ENCODE assay signal across 8 cellular contexts in genomic region chr11:61955416-61956135, GRCh38. TPM values are rescaled to one million over a fixed set of nuclear protein-coding genes. Genes with fewer than 3 reads are reported as not detected.
DNase-seq lines count a peak whose midpoint lies in the region; ATAC-seq and TF ChIP-seq lines count a peak whose summit lies in the region.

No MANE protein-coding gene starts in this region.

- no peaks in the 10 kb centered on the region for H3K9me3 Mint-ChIP-seq in T-cell

- WGBS in SK-N-SH (ENCODE audit: low lambda C conversion rate): 89% methylated on average over 45 of the region's 56 CpGs

- H3K27me3 Mint-ChIP-seq in T-cell: peaks cover 5 to 30% of the 10 kb centered on the region in 2 donors

- H3K4me2 ChIP-seq in osteoblast (ENCODE audit: insufficient read depth, low read length) (peak overlapping the region; percentile 85), SK-N-SH (no peak overlapping the region)

- H4K20me1 ChIP-seq in osteoblast (ENCODE audit: insufficient read depth, low read length): no peaks in the 10 kb centered on the region
- no peaks in the 10 kb centered on the region for H4K20me1 ChIP-seq in SK-N-SH (ENCODE audit: insufficient read depth)

- H3K9me2 ChIP-seq in SK-N-SH: no peaks in the 10 kb centered on the region

- H2AFZ ChIP-seq in osteoblast (ENCODE audit: low read length): peak overlapping the region; percentile 87
- no peak overlapping the region for H2AFZ ChIP-seq in SK-N-SH (ENCODE audit: low read depth)

- H3K27ac Mint-ChIP-seq in T-cell: no peak overlapping the region

- TF ChIP-seq RAD21 in SK-N-SH (IDR thresholded peaks at IDR 0.05; ENCODE audit: low read length): no peak

- H3K27me3 ChIP-seq in osteoblast (ENCODE audit: insufficient read depth, low read length) (no peaks in the 10 kb centered on the region), SK-N-SH (ENCODE audit: insufficient read depth) (no peaks in the 10 kb centered on the region)

- H3K9ac ChIP-seq in SK-N-SH: no peak overlapping the region

- POLR2A ChIA-PET in T-cell (lab: Charles Lee) (interaction anchor here in 1 of 2 donors (0.6 kb wide), 1 partner anchor 70 kb away, joined by 4 read pairs; no protein-coding TSS in a partner anchor), SK-N-SH (lab: Yijun Ruan, JAX) (interaction anchor here (4.1 kb wide), 1 partner anchor 12 kb away, joined by 17 read pairs; the partner anchor contains the start of gene FTH1)

- TF ChIP-seq CTCF in fibroblast of the aortic adventitia (IDR thresholded peaks at IDR 0.05; ENCODE audit: insufficient read depth, low read length) (no peak), osteoblast (IDR thresholded peaks at IDR 0.05; ENCODE audit: extremely low read depth, low read depth, low read length) (no peak), SK-N-SH (IDR thresholded peaks at IDR 0.05) (no peak)

- peak overlapping the region in 2 of 3 donors; percentile 31 to 55 for H3K4me3 Mint-ChIP-seq in T-cell

- CTCF ChIA-PET in T-cell (lab: Charles Lee): interaction anchor here in 1 of 2 donors (0.5 kb wide), 1 partner anchor 71 kb away, joined by 4 read pairs; no protein-coding TSS in a partner anchor
- CTCF ChIA-PET in SK-N-SH (lab: Yijun Ruan, JAX): interaction anchor here (1.0 to 1.3 kb wide), 3 partner anchors 9 to 126 kb away, joined by 4 to 5 read pairs (median 5); no protein-coding TSS in a partner anchor

- DNase-seq in COR-L47 (lab: John Stamatoyannopoulos, UW) (peak; percentile 58), T-cell (peak in 22 of 34 experiments; percentile 15 to 62 (median 38)), fibroblast of the aortic adventitia (ENCODE audit: low read depth) (no peak), osteoblast (ENCODE audit: insufficient read length, low spot score, missing footprints) (no peak), NCI-H187 treated with DMSO at 0.1 percent for 48 hours (lab: John Stamatoyannopoulos, UW) (no peak), SK-N-SH (no peak), GF-D8 (lab: John Stamatoyannopoulos, UW) (no peak), SHP77 treated with DMSO at 0.1 percent for 48 hours (lab: John Stamatoyannopoulos, UW) (no peak)

- H3K9me3 ChIP-seq in osteoblast (ENCODE audit: low read depth, low read length) (no peaks in the 10 kb centered on the region), SK-N-SH (no peaks in the 10 kb centered on the region)

- H3K4me3 ChIP-seq in fibroblast of the aortic adventitia (ENCODE audit: low read depth, low read length): peak overlapping the region; percentile 50
- peak overlapping the region; percentile 67 for H3K4me3 ChIP-seq in osteoblast (ENCODE audit: insufficient read depth, low read length)
- H3K4me3 ChIP-seq in SK-N-SH (ENCODE audit: low read depth in 2 of 2, low read length in 1 of 2): no peak overlapping the region

- H3K36me3 ChIP-seq in osteoblast (ENCODE audit: insufficient read depth, low read length) (peaks cover 3% of the 10 kb centered on the region), SK-N-SH (replicated peaks in 1 of 2; ENCODE audit: control insufficient read depth in 1 of 2, insufficient read depth in 2 of 2, low read length in 1 of 2) (no peaks in the 10 kb centered on the region)

- no peak for TF ChIP-seq EP300 in SK-N-SH (IDR thresholded peaks at IDR 0.05; ENCODE audit: borderline replicate concordance in 1 of 2, low read depth in 1 of 2, low read length in 1 of 2)

- H3K36me3 Mint-ChIP-seq in T-cell: no peaks in the 10 kb centered on the region

- peaks cover 0 to 9% (median 2%) of the 10 kb centered on the region in 3 donors for H3K4me1 Mint-ChIP-seq in T-cell

- H3K27ac ChIP-seq in osteoblast (ENCODE audit: low read depth, low read length) (peak overlapping the region; percentile 40), SK-N-SH (ENCODE audit: low read depth in 2 of 2, low read length in 1 of 2) (no peak overlapping the region)

- peaks cover 5% of the 10 kb centered on the region for H3K79me2 ChIP-seq in osteoblast (ENCODE audit: insufficient read depth, low read length)
- no peaks in the 10 kb centered on the region for H3K79me2 ChIP-seq in SK-N-SH (ENCODE audit: insufficient read depth)

- no peaks in the 10 kb centered on the region for H3F3A ChIP-seq in SK-N-SH (replicated peaks; ENCODE audit: insufficient read depth)

- peak; percentile 25 to 84 (median 78) for ATAC-seq in T-cell (replicated peaks in 1 of 4)

- peaks cover 14% of the 10 kb centered on the region for H3K4me1 ChIP-seq in osteoblast (ENCODE audit: insufficient read depth, low read length)
- no peaks in the 10 kb centered on the region; a peak in 2 of 4 replicates for H3K4me1 ChIP-seq in SK-N-SH (ENCODE audit: control insufficient read depth in 1 of 2, insufficient read depth in 2 of 2, low read depth in 1 of 2, low read length in 1 of 2)

TF ChIP-seq in SK-N-SH, 30 proteins besides CTCF, POLR2A, EP300 and RAD21:
- no peak for TF ChIP-seq GATA2 (CRISPR knock-in tag; IDR thresholded peaks at IDR 0.05)
- no peak for TF ChIP-seq SMC3 (IDR thresholded peaks at IDR 0.05; ENCODE audit: low read depth, low read length)
- no peak for TF ChIP-seq MEF2A (IDR thresholded peaks at IDR 0.05; ENCODE audit: borderline replicate concordance, low read depth)
- no peak for TF ChIP-seq ELF1 (IDR thresholded peaks at IDR 0.05)
- no peak for TF ChIP-seq EZH2phosphoT487 (IDR thresholded peaks at IDR 0.05; ENCODE audit: borderline replicate concordance, low read depth)
- no peak for TF ChIP-seq FOXM1 (IDR thresholded peaks at IDR 0.05; ENCODE audit: low read depth)
- no peak for TF ChIP-seq CHD2 (IDR thresholded peaks at IDR 0.05; ENCODE audit: low read length, partially characterized antibody)
- no peak for TF ChIP-seq RFX5 (IDR thresholded peaks at IDR 0.05; ENCODE audit: low read length)
TF ChIP-seq in SK-N-SH: peak in this region for 0.

RNA-seq across cellular contexts. Expression of gene BEST1, which starts 5.4 kb away (rescaled TPM):
- total RNA-seq in T-cell (under 1 TPM in 3 of 5 donors, not detected in 2; 0.07 to 0.23 (median 0.13) TPM), fibroblast of the aortic adventitia (ENCODE audit: low replicate concordance) (3.1 and 3.4 TPM in 2 replicates), osteoblast (5.6 and 8.0 TPM in 2 replicates)
- 0.30 and 0.47 TPM in 2 replicates for polyA plus RNA-seq in SK-N-SH (2012; rRNA removed)
- polyA plus RNA-seq in SK-N-SH (2012; cell fraction: cytosol; rRNA removed): 0.12 and 0.13 TPM in 2 replicates
- polyA plus RNA-seq in SK-N-SH (2012; cell fraction: nucleus; rRNA removed): 2.0 and 2.8 TPM in 2 replicates

RNA-seq across cellular contexts. Expression of gene FTH1, which starts 11.9 kb away (rescaled TPM):
- total RNA-seq in T-cell: 1,000 to 10,000 TPM in 2 of 5 donors, 100 to 1,000 TPM in 3; 575 to 1,574 (median 654) TPM
- total RNA-seq in fibroblast of the aortic adventitia (ENCODE audit: low replicate concordance): 1,813 and 2,631 TPM in 2 replicates
- 1,459 and 1,507 TPM in 2 replicates for total RNA-seq in osteoblast
- 879 and 1,229 TPM in 2 replicates for polyA plus RNA-seq in SK-N-SH (2012; rRNA removed)
- polyA plus RNA-seq in SK-N-SH (2012; cell fraction: cytosol; rRNA removed): 2,322 and 2,767 TPM in 2 replicates
- polyA plus RNA-seq in SK-N-SH (2012; cell fraction: nucleus; rRNA removed): 269 and 354 TPM in 2 replicates

RNA-seq across cellular contexts. Expression of gene RAB3IL1, which starts 38.2 kb away (rescaled TPM):
- total RNA-seq in T-cell (under 1 TPM in 2 of 5 donors, not detected in 3; 0.12 to 0.28 TPM), fibroblast of the aortic adventitia (ENCODE audit: low replicate concordance) (17.1 and 50.7 TPM in 2 replicates), osteoblast (15.9 and 20.3 TPM in 2 replicates)
- 9.8 and 10.2 TPM in 2 replicates for polyA plus RNA-seq in SK-N-SH (2012; rRNA removed)
- 4.8 and 7.2 TPM in 2 replicates for polyA plus RNA-seq in SK-N-SH (2012; cell fraction: cytosol; rRNA removed)
- polyA plus RNA-seq in SK-N-SH (2012; cell fraction: nucleus; rRNA removed): 14.6 and 16.0 TPM in 2 replicates

Comparison
In these comparisons a context has a peak if more than half of its experiments do, and no peak if none do; other contexts are left out.
1. DNase-seq: peak in COR-L47 (single experiment) and T-cell (22 of 34); none in fibroblast of the aortic adventitia (single experiment), osteoblast (single experiment), NCI-H187 treated with DMSO at 0.1 percent for 48 hours (single experiment), SK-N-SH (single experiment), GF-D8 (single experiment) and SHP77 treated with DMSO at 0.1 percent for 48 hours (single experiment).
2. H3K4me3 ChIP-seq: peak in fibroblast of the aortic adventitia (single experiment) and osteoblast (single experiment); none in SK-N-SH (0 of 2).
3. RNA of gene RAB3IL1, which starts 38.2 kb away (total RNA-seq): 17.1 to 50.7 TPM in fibroblast of the aortic adventitia and 15.9 to 20.3 TPM in osteoblast; 0.12 to 0.28 TPM in T-cell; every median in the first group is over 10 times any median in the second.